ENCODE assay signal across 8 cellular contexts in genomic region chr2:147843421-147843863, GRCh38. TPM values are rescaled to one million over a fixed set of nuclear protein-coding genes. Genes with fewer than 3 reads are reported as not detected.
DNase-seq lines count a peak whose midpoint lies in the region; ATAC-seq and TF ChIP-seq lines count a peak whose summit lies in the region.

No MANE protein-coding gene starts in this region.

- H3K36me3 ChIP-seq in GM06990 (ENCODE audit: control insufficient read depth, insufficient read depth, low read length) = no peaks in the 10 kb centered on the region
- H3K36me3 ChIP-seq in PC-3 (ENCODE audit: low read depth, low read length) = no peaks in the 10 kb centered on the region
- no peaks in the 10 kb centered on the region for H3K36me3 ChIP-seq in esophagus (ENCODE audit: control insufficient read depth in 2 of 2, insufficient read depth in 2 of 2, low read length in 1 of 2)
- H3K36me3 ChIP-seq in psoas muscle (ENCODE audit: insufficient read depth in 1 of 2, low read depth in 1 of 2) = no peaks in the 10 kb centered on the region

- intact Hi-C loops in PC-3 (cut with micrococcal nuclease) (loop anchor here (5.0 to 10.0 kb wide), 3 partner anchors 131 to 359 kb away; no protein-coding TSS in a partner anchor), psoas muscle (cut with DNase I) (loop anchor here in 1 of 2 donors (10.0 kb wide), 1 partner anchor 61 kb away; no protein-coding TSS in a partner anchor)

- BruUV-seq in PC-3 (replicated peaks; lab: Mats Ljungman, UMichigan) = no TSS peak

- peaks cover 16% of the 10 kb centered on the region; the same call in 1 of the 2 replicates for H4K20me1 ChIP-seq in PC-3 (ENCODE audit: low read length)

- H3K4me3 ChIP-seq in GM06990 (replicated peaks; ENCODE audit: low read depth, low read length) (peak overlapping the region; percentile 68), PC-3 (ENCODE audit: low read length) (peak overlapping the region; percentile 76), esophagus (ENCODE audit: low read depth in 1 of 2, low read length in 2 of 2) (peak overlapping the region; percentile 79 to 85), psoas muscle (peak overlapping the region; percentile 93)

- no peaks in the 10 kb centered on the region; the same call in 1 of the 2 replicates for H3K27me3 ChIP-seq in GM06990 (replicated peaks; ENCODE audit: control insufficient read depth, insufficient read depth, low read length)
- no peaks in the 10 kb centered on the region for H3K27me3 ChIP-seq in PC-3 (ENCODE audit: low read length)
- H3K27me3 ChIP-seq in esophagus (ENCODE audit: control insufficient read depth in 1 of 2, insufficient read depth in 2 of 2, low read length in 2 of 2) = no peaks in the 10 kb centered on the region
- no peaks in the 10 kb centered on the region for H3K27me3 ChIP-seq in psoas muscle (ENCODE audit: insufficient read depth in 3 of 3, low read length in 2 of 3)

- H3K9me3 ChIP-seq in PC-3 (ENCODE audit: low read length) = no peaks in the 10 kb centered on the region
- H3K9me3 ChIP-seq in esophagus (ENCODE audit: control insufficient read depth in 2 of 2, insufficient read depth in 1 of 2, low read depth in 1 of 2, low read length in 1 of 2) = no peaks in the 10 kb centered on the region
- no peaks in the 10 kb centered on the region for H3K9me3 ChIP-seq in psoas muscle

- TF ChIP-seq CTCF in GM06990 (IDR thresholded peaks at IDR 0.05; ENCODE audit: insufficient read depth, low read length, poor library complexity, severe bottlenecking) (no peak), PC-3 (conservative IDR thresholded peaks at IDR 0.05; ENCODE audit: low read depth, low read length) (no peak), psoas muscle (IDR thresholded peaks at IDR 0.05) (no peak)

- ATAC-seq in PC-3 (no peak), psoas muscle (no peak)

- DNase-seq in GM06990 (ENCODE audit: extremely low read depth, insufficient read length) (no peak), PC-3 (no peak), psoas muscle (no peak), hippocampal formation (lab: John Stamatoyannopoulos, UW) (no peak), DMS114 treated with DMSO at 0.1 percent for 48 hours (lab: John Stamatoyannopoulos, UW; ENCODE audit: unreplicated experiment) (no peak), hypothalamus (lab: John Stamatoyannopoulos, UW) (no peak)
- DNase-seq in NK-92 treated with Interleukin-12 subunit alpha and Interleukin-12 subunit beta, amount 100 ng/mL, for 24 hours (lab: John Stamatoyannopoulos, UW) = no peak

- POLR2A ChIA-PET in PC-3 (lab: Charles Lee; ENCODE audit: unreplicated experiment) = interaction anchor here (0.7 kb wide), 1 partner anchor 177 kb away, joined by 3 read pairs; the partner anchor contains the start of genes MBD5 and ORC4

- peak overlapping the region; percentile 80 for H3K27ac ChIP-seq in PC-3 (ENCODE audit: low read length)
- H3K27ac ChIP-seq in esophagus (ENCODE audit: low read depth in 2 of 2, low read length in 1 of 2) = peak overlapping the region; percentile 98
- peak overlapping the region; percentile 99 for H3K27ac ChIP-seq in psoas muscle

- peaks cover 38% of the 10 kb centered on the region for H3K79me2 ChIP-seq in PC-3 (ENCODE audit: low read length)

- H2AFZ ChIP-seq in PC-3 (ENCODE audit: low read length) = peak overlapping the region; percentile 87

- peak overlapping the region; percentile 98 for H3K4me2 ChIP-seq in PC-3 (ENCODE audit: low read length)

- H3K9me2 ChIP-seq in PC-3 (replicated peaks; ENCODE audit: low read length) = no peaks in the 10 kb centered on the region

- 3 to 5% methylated on average over 18 of the region's 18 CpGs for WGBS in esophagus, 2 donors
- WGBS in psoas muscle, 3 donors = 2 to 5% (median 3%) methylated on average over 18 of the region's 18 CpGs

- peak overlapping the region; percentile 90 for H3K9ac ChIP-seq in PC-3 (ENCODE audit: low read length)

- CTCF ChIA-PET in PC-3 (lab: Charles Lee) = no interaction called here

- H3K4me1 ChIP-seq in PC-3 (ENCODE audit: insufficient read depth, low read length) = peaks cover 29% of the 10 kb centered on the region
- no peaks in the 10 kb centered on the region for H3K4me1 ChIP-seq in esophagus (ENCODE audit: control insufficient read depth in 2 of 2, insufficient read depth in 2 of 2, low read length in 1 of 2)
- peaks cover 20% of the 10 kb centered on the region for H3K4me1 ChIP-seq in psoas muscle

- no peaks in the 10 kb centered on the region for H3F3A ChIP-seq in PC-3 (ENCODE audit: low read length, unreplicated experiment)

RNA-seq across cellular contexts. Expression of gene ACVR2A, which starts 1.4 kb away (rescaled TPM):
- total RNA-seq in PC-3 (2014; rRNA removed) = 5.5 and 6.5 TPM in 2 replicates
- polyA plus RNA-seq in esophagus = 1 to 10 TPM; 6.2 to 6.3 TPM
- total RNA-seq in psoas muscle = 10 to 100 TPM in 2 of 4 donors, 1 to 10 TPM in 2; 8.3 to 12.3 (median 10.5) TPM
- 1 to 10 TPM; 3.0 to 5.1 (median 4.5) TPM for polyA plus RNA-seq in psoas muscle
